In the genomic region with DNA sequence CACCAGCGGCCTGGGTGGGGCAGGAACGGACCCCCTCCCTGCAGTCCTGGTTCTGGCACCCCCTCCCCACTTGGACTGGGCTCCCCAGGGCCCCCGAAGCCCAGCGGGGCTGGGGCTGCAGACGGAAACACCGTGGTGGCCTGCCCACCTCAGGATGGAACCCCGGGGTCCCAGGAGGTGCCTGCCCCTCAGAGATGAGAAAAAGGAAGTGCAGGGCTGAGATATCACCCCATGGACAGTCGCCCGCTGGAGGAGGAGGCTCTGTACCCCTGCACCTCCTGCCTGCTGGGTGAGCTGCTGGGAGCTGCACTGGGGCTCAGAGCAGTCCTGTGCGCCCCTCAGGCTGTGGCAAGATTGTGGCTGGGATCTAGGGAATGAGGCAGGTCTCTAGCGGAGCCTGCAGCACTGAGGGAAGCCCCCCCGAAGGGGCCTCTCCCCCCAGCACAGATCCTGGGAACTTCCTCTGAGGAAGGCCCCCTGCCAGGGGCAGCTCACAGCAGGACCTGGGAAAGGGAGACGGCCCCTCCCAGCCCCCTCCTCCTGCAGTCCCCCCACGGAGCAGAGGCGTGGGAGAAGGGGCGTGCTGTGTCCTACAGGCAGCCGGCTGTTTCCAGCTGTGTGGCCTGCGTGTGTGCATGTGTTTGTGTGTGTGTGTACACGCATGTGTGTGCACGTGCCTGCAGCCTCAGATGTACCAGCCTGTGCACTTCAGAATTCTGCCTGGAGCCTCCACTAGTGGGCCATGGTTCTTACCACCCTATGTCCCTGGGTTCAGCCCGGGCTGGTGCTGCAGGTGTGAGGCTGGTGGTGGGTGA, we compare ENCODE assay signal across 2 cellular contexts.
A peak's percentile ranks its signal among the peaks of the same experiment; 100 is the strongest.
TF ChIP-seq lines count a peak whose summit lies in the region.

No MANE protein-coding gene starts in this region.

TF ChIP-seq in Ishikawa, 13 proteins besides CTCF, POLR2A, EP300 and RAD21:
- TF ChIP-seq NFIC (IDR thresholded peaks at IDR 0.05) (no peak), FOXM1 (IDR thresholded peaks at IDR 0.05; ENCODE audit: borderline replicate concordance, low read depth) (no peak), ZBTB7A (IDR thresholded peaks at IDR 0.05; ENCODE audit: low read depth) (0 out of 2 replicates have a peak, but pooled peaks have one; percentile 9), TAF1 (IDR thresholded peaks at IDR 0.05; ENCODE audit: low read depth) (no peak)
- TF ChIP-seq, protein P1, sequence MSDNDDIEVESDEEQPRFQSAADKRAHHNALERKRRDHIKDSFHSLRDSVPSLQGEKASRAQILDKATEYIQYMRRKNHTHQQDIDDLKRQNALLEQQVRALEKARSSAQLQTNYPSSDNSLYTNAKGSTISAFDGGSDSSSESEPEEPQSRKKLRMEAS (IDR thresholded peaks at IDR 0.05), result no peak

TF ChIP-seq in K562, 482 proteins besides CTCF, POLR2A, EP300 and RAD21:
- TF ChIP-seq SPI1 (IDR thresholded peaks at IDR 0.05; ENCODE audit: borderline replicate concordance, low read depth, low read length) (peak; percentile 63; the same call in 1 of the 2 replicates), KDM1A (IDR thresholded peaks at IDR 0.05) (peak in 1 of 2 experiments; percentile 55; a peak in 1 of 4 replicates), HNRNPUL1 (IDR thresholded peaks at IDR 0.05; ENCODE audit: low read length) (no peak)
